Comparison of ENCODE assay signal across 8 cellular contexts in the genomic region with DNA sequence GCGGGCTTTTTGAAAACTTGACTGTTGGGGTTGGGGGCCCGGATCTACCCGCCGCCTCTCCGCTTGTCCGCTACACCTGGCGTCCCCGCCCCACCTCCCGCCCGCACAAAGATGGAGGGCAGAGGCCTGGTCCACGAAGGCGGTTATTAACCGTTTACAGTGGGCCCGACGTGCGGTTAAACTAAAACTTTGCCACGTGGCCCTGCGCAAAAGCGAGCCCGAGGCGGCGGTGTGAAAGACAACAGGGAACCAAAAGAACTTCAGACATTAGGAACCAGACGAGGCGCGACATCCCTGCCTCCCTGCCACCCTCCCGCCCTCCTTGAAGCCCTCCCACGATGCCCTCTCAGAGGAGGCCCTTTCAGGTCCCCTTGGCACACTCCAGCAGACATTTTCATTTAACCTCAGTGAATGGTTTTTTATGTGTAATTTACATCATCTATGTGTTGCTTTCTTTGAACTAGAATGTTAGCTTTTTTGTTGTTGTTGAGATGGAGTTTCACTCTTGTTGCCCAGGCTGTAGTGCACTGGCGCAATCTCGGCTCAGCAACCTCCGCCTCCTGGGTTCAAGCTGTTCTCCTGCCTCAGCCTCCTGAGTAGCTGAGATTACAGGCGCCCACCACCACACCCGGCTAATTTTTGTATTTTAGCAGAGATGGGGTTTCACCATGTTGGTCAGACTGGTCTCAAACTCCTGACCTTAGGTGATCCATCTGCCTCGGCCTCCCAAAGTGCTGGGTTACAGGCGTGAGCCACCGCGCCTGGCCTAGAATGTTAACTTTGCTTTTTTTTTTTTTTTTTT. TPM values are rescaled to one million over a fixed set of nuclear protein-coding genes. Genes with fewer than 3 reads are reported as not detected.
DNase-seq lines count a peak whose midpoint lies in the region; ATAC-seq and TF ChIP-seq lines count a peak whose summit lies in the region.

No MANE protein-coding gene starts in this region.

- no peak for TF ChIP-seq CTCF in breast epithelium (IDR thresholded peaks at IDR 0.05)
- no peak for TF ChIP-seq CTCF in lung (IDR thresholded peaks at IDR 0.05; ENCODE audit: control extremely low read depth, extremely low read depth)
- TF ChIP-seq CTCF in uterus (IDR thresholded peaks at IDR 0.05) = no peak

- H3K9me3 ChIP-seq in HUES6 (ENCODE audit: control insufficient read depth, insufficient read depth, low read depth, low read length) = peaks cover 4% of the 10 kb centered on the region
- H3K9me3 ChIP-seq in breast epithelium = no peaks in the 10 kb centered on the region
- H3K9me3 ChIP-seq in lung (ENCODE audit: control insufficient read depth in 2 of 2, insufficient read depth in 1 of 2, low read length in 1 of 2) = no peaks in the 10 kb centered on the region
- H3K9me3 ChIP-seq in uterus = no peaks in the 10 kb centered on the region

- WGBS in lung, 2 donors = 29% methylated on average over 36 of the region's 36 CpGs

- H3K9ac ChIP-seq in HUES6 (ENCODE audit: low read length) = peak overlapping the region; percentile 99

- no peaks in the 10 kb centered on the region for H3K27me3 ChIP-seq in HUES6 (ENCODE audit: control insufficient read depth, insufficient read depth, low read length)
- H3K27me3 ChIP-seq in breast epithelium = no peaks in the 10 kb centered on the region
- no peaks in the 10 kb centered on the region for H3K27me3 ChIP-seq in lung (ENCODE audit: control insufficient read depth, insufficient read depth)
- H3K27me3 ChIP-seq in uterus = no peaks in the 10 kb centered on the region

- intact Hi-C loops in breast epithelium (cut with DNase I; ENCODE audit: low total_unique reads) (no loop called here), uterus (cut with DNase I; ENCODE audit: low total_unique reads) (no loop called here)

- no peak for DNase-seq in activated CD4-positive, CD25-positive, alpha-beta regulatory T cell (lab: John Stamatoyannopoulos, UW)
- DNase-seq in breast epithelium (ENCODE audit: low spot score in 2 of 2) (no peak), lung (ENCODE audit: low spot score) (no peak), uterus (no peak), activated gamma-delta T cell (lab: John Stamatoyannopoulos, UW) (no peak)

- H3K36me3 ChIP-seq in HUES6 (ENCODE audit: control insufficient read depth, insufficient read depth, low read length) (peaks cover 24% of the 10 kb centered on the region), breast epithelium (no peaks in the 10 kb centered on the region), lung (ENCODE audit: control insufficient read depth in 2 of 2, insufficient read depth in 2 of 2, low read length in 2 of 2) (no peaks in the 10 kb centered on the region), uterus (no peaks in the 10 kb centered on the region)

- ATAC-seq in activated CD4-positive, CD25-positive, alpha-beta regulatory T cell treated with anti-CD3 and anti-CD28 coated beads, Interleukin-2, amount 50 U/mL, for 24 hours = peak; percentile 17 to 20
- ATAC-seq in lung (ENCODE audit: insufficient read depth, low FRiP score) (peak; percentile 22), GM18505 (IDR thresholded peaks at IDR 0.05; ENCODE audit: unreplicated experiment) (no peak)

- H3K27ac ChIP-seq in HUES6 (ENCODE audit: low read depth, low read length) = peak overlapping the region; percentile 100
- H3K27ac ChIP-seq in breast epithelium = peak overlapping the region; percentile 100
- H3K27ac ChIP-seq in lung (ENCODE audit: low read depth in 1 of 2, low read length in 1 of 2) = peak overlapping the region; percentile 96 to 99
- H3K27ac ChIP-seq in uterus = peak overlapping the region; percentile 98 to 100

- H3K4me3 ChIP-seq in HUES6 (ENCODE audit: low read depth, low read length) (peak overlapping the region; percentile 100), breast epithelium (peak overlapping the region; percentile 78 to 91 (median 88)), lung (peak overlapping the region; percentile 65), uterus (peak overlapping the region; percentile 64 to 95)

- H3K4me1 ChIP-seq in HUES6 (ENCODE audit: control insufficient read depth, insufficient read depth, low read length) = peaks cover 14% of the 10 kb centered on the region
- H3K4me1 ChIP-seq in breast epithelium = no peaks in the 10 kb centered on the region
- H3K4me1 ChIP-seq in lung (ENCODE audit: control insufficient read depth in 2 of 2, insufficient read depth in 2 of 2, low read length in 2 of 2) = no peaks in the 10 kb centered on the region
- no peaks in the 10 kb centered on the region for H3K4me1 ChIP-seq in uterus

- TF ChIP-seq POLR2A in breast epithelium (IDR thresholded peaks at IDR 0.05) = no peak
- TF ChIP-seq POLR2A in uterus (IDR thresholded peaks at IDR 0.05) = no peak
- TF ChIP-seq POLR2A in GM18505 (IDR thresholded peaks at IDR 0.05; ENCODE audit: borderline replicate concordance, extremely low read depth, insufficient read depth, insufficient read length) = no peak

RNA-seq across cellular contexts. Expression of a gene that starts 1.0 kb away (rescaled TPM):
- total RNA-seq in breast epithelium = 10 to 100 TPM; 11.5 to 13.3 (median 11.8) TPM
- 10 to 100 TPM; 21.5 to 29.0 TPM for total RNA-seq in lung
- polyA plus RNA-seq in lung = 10 to 100 TPM; 22.0 to 28.2 TPM
- 10 to 100 TPM in 2 of 4 donors, 1 to 10 TPM in 2; 5.9 to 44.7 (median 21.0) TPM for total RNA-seq in uterus

RNA-seq across cellular contexts. Expression of a gene that starts 19.3 kb away (rescaled TPM):
- 10 to 100 TPM in 1 of 3 donors, 1 to 10 TPM in 2; 4.5 to 11.7 (median 4.9) TPM for total RNA-seq in breast epithelium
- total RNA-seq in lung = 10 to 100 TPM in 1 of 2 donors, 1 to 10 TPM in 1; 6.8 to 14.2 TPM
- 1 to 10 TPM; 1.0 to 2.0 TPM for polyA plus RNA-seq in lung
- 10 to 100 TPM in 2 of 4 donors, 1 to 10 TPM in 2; 3.1 to 21.8 (median 8.9) TPM for total RNA-seq in uterus
